ENCODE assay signal across 8 cellular contexts in genomic region chr19:48646192-48646911, GRCh38. TPM values are rescaled to one million over a fixed set of nuclear protein-coding genes. Genes with fewer than 3 reads are reported as not detected.
DNase-seq lines count a peak whose midpoint lies in the region; ATAC-seq and TF ChIP-seq lines count a peak whose summit lies in the region.

No MANE protein-coding gene starts in this region.

- 0 out of 2 replicates have a peak, but pooled peaks cover under 1% of the 10 kb centered on the region for H3K27me3 ChIP-seq in GM23338 (ENCODE audit: insufficient read depth)
- H3K27me3 ChIP-seq in Loucy (ENCODE audit: insufficient read depth, low read length, poor library complexity, severe bottlenecking): no peaks in the 10 kb centered on the region
- H3K27me3 ChIP-seq in neuronal stem cell (ENCODE audit: control insufficient read depth in 3 of 3, insufficient read depth in 3 of 3, low read depth in 1 of 3, low read length in 3 of 3): no peaks in the 10 kb centered on the region

- H2BK15ac ChIP-seq in neuronal stem cell (ENCODE audit: low read length): peak overlapping the region; percentile 32

- peak overlapping the region; percentile 90 for H3K27ac Mint-ChIP-seq in GM23338

- H3K9me2 ChIP-seq in GM23338 (ENCODE audit: insufficient read depth): no peaks in the 10 kb centered on the region
- H3K9me2 ChIP-seq in Loucy (replicated peaks; ENCODE audit: low read depth, low read length): no peaks in the 10 kb centered on the region

- peaks cover 14% of the 10 kb centered on the region for H3K36me3 Mint-ChIP-seq in GM23338 (ENCODE audit: low read depth)

- no peak overlapping the region for H4K8ac ChIP-seq in neuronal stem cell (ENCODE audit: low read depth, low read length)

- peaks cover 10% of the 10 kb centered on the region for H3K4me1 Mint-ChIP-seq in GM23338

- H3K9me3 Mint-ChIP-seq in GM23338: peaks cover 3% of the 10 kb centered on the region; the same call in 1 of the 3 replicates

- DNase-seq in DMS153 treated with DMSO at 0.1 percent for 48 hours (lab: John Stamatoyannopoulos, UW; ENCODE audit: unreplicated experiment) (peak; percentile 84), GM23338 (ENCODE audit: low spot score) (peak; percentile 99), SHP77 (lab: John Stamatoyannopoulos, UW) (peak; percentile 88 to 89), foreskin fibroblast (peak; percentile 74 to 93), neuronal stem cell (ENCODE audit: low spot score) (peak; percentile 91), stromal cell of bone marrow (ENCODE audit: low read depth) (peak; percentile 66)
- DNase-seq in activated effector memory CD4-positive, alpha-beta T cell treated with anti-CD3 and anti-CD28 coated beads, Interleukin-2, amount 50 U/mL, for 16 hours: peak; percentile 96

- peaks cover 16% of the 10 kb centered on the region for H3K27me3 Mint-ChIP-seq in GM23338 (ENCODE audit: insufficient read depth, low read depth, poor library complexity)

- H4K20me1 ChIP-seq in GM23338 (replicated peaks; ENCODE audit: insufficient read depth) (no peaks in the 10 kb centered on the region), Loucy (ENCODE audit: insufficient read depth, low read length, poor library complexity, severe bottlenecking) (no peaks in the 10 kb centered on the region)

- H3K79me2 ChIP-seq in GM23338 (replicated peaks; ENCODE audit: insufficient read depth): no peaks in the 10 kb centered on the region
- no peaks in the 10 kb centered on the region for H3K79me2 ChIP-seq in Loucy (ENCODE audit: insufficient read depth, low read length)

- no CpG with 5 or more reads among the region's 36 CpGs for WGBS in neuronal stem cell (ENCODE audit: extremely low coverage in 2 of 2, insufficient read length in 2 of 2, insufficient replicate concordance in 1 of 2), 2 donors

- no peak overlapping the region for H3K23ac ChIP-seq in neuronal stem cell (ENCODE audit: low read depth, low read length, poor library complexity)

- H3K36me3 ChIP-seq in GM23338 (ENCODE audit: insufficient read depth): no peaks in the 10 kb centered on the region
- no peaks in the 10 kb centered on the region for H3K36me3 ChIP-seq in Loucy (ENCODE audit: insufficient read depth, low read length)
- no peaks in the 10 kb centered on the region for H3K36me3 ChIP-seq in neuronal stem cell (replicated peaks in 1 of 2; ENCODE audit: control insufficient read depth in 2 of 2, insufficient read depth in 2 of 2, low read length in 2 of 2)

- peak overlapping the region; percentile 91 for H3K4me3 Mint-ChIP-seq in GM23338

- peak; percentile 76 for ATAC-seq in GM23338

- H3K4me2 ChIP-seq in GM23338: peak overlapping the region; percentile 99
- peak overlapping the region; percentile 86 for H3K4me2 ChIP-seq in Loucy (ENCODE audit: low read depth, low read length, poor library complexity, severe bottlenecking)
- peak overlapping the region; percentile 98 for H3K4me2 ChIP-seq in neuronal stem cell (ENCODE audit: insufficient read depth, low read length, poor library complexity, severe bottlenecking)

- no peaks in the 10 kb centered on the region for H3K9me3 ChIP-seq in Loucy (ENCODE audit: insufficient read depth, low read depth, low read length)
- no peaks in the 10 kb centered on the region for H3K9me3 ChIP-seq in neuronal stem cell (replicated peaks in 1 of 2; ENCODE audit: control insufficient read depth in 2 of 2, insufficient read depth in 1 of 2, low read depth in 1 of 2, low read length in 2 of 2)

- H3K4ac ChIP-seq in neuronal stem cell (ENCODE audit: low read length): no peak overlapping the region

- peak overlapping the region; percentile 68 for H3K18ac ChIP-seq in neuronal stem cell (ENCODE audit: low read length)

- no peak overlapping the region for H2BK12ac ChIP-seq in neuronal stem cell (ENCODE audit: low read length)

- H3F3A ChIP-seq in GM23338 (replicated peaks; ENCODE audit: low read depth) (0 out of 2 replicates have a peak, but pooled peaks cover 13% of the 10 kb centered on the region), Loucy (ENCODE audit: low read depth) (no peaks in the 10 kb centered on the region)

- no peak overlapping the region for H2AK5ac ChIP-seq in neuronal stem cell (ENCODE audit: low read depth, low read length)

- peaks cover 9% of the 10 kb centered on the region for H3K79me1 ChIP-seq in neuronal stem cell (ENCODE audit: low read depth, low read length)

- H4K91ac ChIP-seq in neuronal stem cell (ENCODE audit: low read depth, low read length, poor library complexity): no peak overlapping the region

- peak overlapping the region; percentile 45 for H2BK5ac ChIP-seq in neuronal stem cell (ENCODE audit: low read length)

- peak overlapping the region; percentile 71 for H3K14ac ChIP-seq in neuronal stem cell (ENCODE audit: low read length)

- H3K9ac ChIP-seq in Loucy (ENCODE audit: low read depth, low read length, poor library complexity, severe bottlenecking) (peak overlapping the region; percentile 69), neuronal stem cell (ENCODE audit: low read depth, low read length, poor library complexity) (peak overlapping the region; percentile 74)

- H3K27ac ChIP-seq in GM23338 (ENCODE audit: low read depth) (peak overlapping the region; percentile 91), neuronal stem cell (replicated peaks; ENCODE audit: low read length) (peak overlapping the region; percentile 88)

- no peak overlapping the region for H2BK120ac ChIP-seq in neuronal stem cell (ENCODE audit: low read depth, low read length)

- H2AFZ ChIP-seq in GM23338: peak overlapping the region; percentile 92; the same call in 1 of the 2 replicates
- H2AFZ ChIP-seq in Loucy (ENCODE audit: low read length): peak overlapping the region; percentile 97
- H2AFZ ChIP-seq in neuronal stem cell (ENCODE audit: low read length): peak overlapping the region; percentile 99

- H3K4me3 ChIP-seq in GM23338 (peak overlapping the region; percentile 75), Loucy (ENCODE audit: low read length, poor library complexity, severe bottlenecking) (peak overlapping the region; percentile 79), foreskin fibroblast (ENCODE audit: low read depth in 1 of 2, low read length in 2 of 2) (peak overlapping the region; percentile 50 to 62), neuronal stem cell (ENCODE audit: low read length in 2 of 2) (peak overlapping the region; percentile 51 to 73)

- peaks cover 5% of the 10 kb centered on the region; the same call in 1 of the 2 replicates for H3K4me1 ChIP-seq in GM23338 (ENCODE audit: insufficient read depth)
- peaks cover 22% of the 10 kb centered on the region for H3K4me1 ChIP-seq in Loucy (ENCODE audit: insufficient read depth, low read length, poor library complexity, severe bottlenecking)
- peaks cover 10 to 17% of the 10 kb centered on the region in 2 donors for H3K4me1 ChIP-seq in neuronal stem cell (ENCODE audit: control insufficient read depth in 2 of 2, insufficient read depth in 1 of 2, low read depth in 1 of 2, low read length in 2 of 2)

- peak; percentile 80 to 98 for TF ChIP-seq CTCF in GM23338 (conservative IDR thresholded peaks at IDR 0.05; ENCODE audit: low read depth in 2 of 2)
- TF ChIP-seq CTCF in Loucy (conservative IDR thresholded peaks at IDR 0.05; ENCODE audit: low read length): peak; percentile 74
- peak; percentile 70 for TF ChIP-seq CTCF in foreskin fibroblast (IDR thresholded peaks at IDR 0.05; ENCODE audit: low read depth, low read length)

TF ChIP-seq in GM23338, 12 proteins besides CTCF, POLR2A, EP300 and RAD21 (continues in another document):
- TF ChIP-seq NANOG (IDR thresholded peaks at IDR 0.05; ENCODE audit: borderline replicate concordance) (no peak), REST (IDR thresholded peaks at IDR 0.05; ENCODE audit: unreplicated experiment) (no peak)

RNA-seq across cellular contexts. Expression of gene CA11, which starts 0.4 kb away (rescaled TPM):
- 8.8 and 9.8 TPM in 2 replicates for total RNA-seq in GM23338 (2014; rRNA removed; shearing (Covaris generic))
- 29.7 and 38.8 TPM in 2 replicates for polyA plus RNA-seq in GM23338 (2016; fragmentation: Nextera tagmentation; extraction: Ambion mirVana)
- 117 TPM for polyA plus RNA-seq in neuronal stem cell (2013, experiment 1 of 2)
- polyA plus RNA-seq in neuronal stem cell (2013, experiment 2 of 2): 126 TPM

RNA-seq across cellular contexts. Expression of gene DBP, which starts 9.2 kb away (rescaled TPM):
- 5.7 and 5.9 TPM in 2 replicates for total RNA-seq in GM23338 (2014; rRNA removed; shearing (Covaris generic))
- 5.0 and 6.3 TPM in 2 replicates for polyA plus RNA-seq in GM23338 (2016; fragmentation: Nextera tagmentation; extraction: Ambion mirVana)
- polyA plus RNA-seq in neuronal stem cell (2013, experiment 1 of 2): 17.9 TPM
- 16.7 TPM for polyA plus RNA-seq in neuronal stem cell (2013, experiment 2 of 2)

RNA-seq across cellular contexts. Expression of gene NTN5, which starts 26.5 kb away (rescaled TPM):
- 0.82 and 0.94 TPM in 2 replicates for total RNA-seq in GM23338 (2014; rRNA removed; shearing (Covaris generic))
- 0.38 and 0.52 TPM in 2 replicates for polyA plus RNA-seq in GM23338 (2016; fragmentation: Nextera tagmentation; extraction: Ambion mirVana)
- polyA plus RNA-seq in neuronal stem cell (2013, experiment 1 of 2): 1.2 TPM
- 1.3 TPM for polyA plus RNA-seq in neuronal stem cell (2013, experiment 2 of 2)

RNA-seq across cellular contexts. Expression of gene SPHK2, which starts 27.0 kb away (rescaled TPM):
- 39.8 and 50.3 TPM in 2 replicates for total RNA-seq in GM23338 (2014; rRNA removed; shearing (Covaris generic))
- 18.3 TPM in 2 replicates for polyA plus RNA-seq in GM23338 (2016; fragmentation: Nextera tagmentation; extraction: Ambion mirVana)
- polyA plus RNA-seq in neuronal stem cell (2013, experiment 1 of 2): 25.6 TPM
- 23.7 TPM for polyA plus RNA-seq in neuronal stem cell (2013, experiment 2 of 2)

RNA-seq across cellular contexts. Expression of gene RPL18, which starts 27.4 kb away (rescaled TPM):
- total RNA-seq in GM23338 (2014; rRNA removed; shearing (Covaris generic)): 1,660 and 1,898 TPM in 2 replicates
- polyA plus RNA-seq in GM23338 (2016; fragmentation: Nextera tagmentation; extraction: Ambion mirVana): 2,011 and 2,172 TPM in 2 replicates
- polyA plus RNA-seq in neuronal stem cell (2013, experiment 1 of 2): 2,801 TPM
- 2,729 TPM for polyA plus RNA-seq in neuronal stem cell (2013, experiment 2 of 2)

Comparison
In these comparisons a context has a peak if more than half of its experiments do, and no peak if none do; other contexts are left out.
1. Peak in every context shown above with its lines: DNase-seq, ATAC-seq, H3K4me3 ChIP-seq and H3K27ac ChIP-seq.